Comparison of ENCODE assay signal across 13 cellular contexts in genomic region chr21:25964009-25964408, GRCh38.
DNase-seq lines count a peak whose midpoint lies in the region; ATAC-seq and TF ChIP-seq lines count a peak whose summit lies in the region.
"Had no signal": no experiment of that assay in that cellular context is flagged by ENCODE, and none has a peak within 500 bp of the region (broad histone marks: within the 10 kb centered on the region; RNA-seq: fewer than 3 reads in every experiment).

No MANE protein-coding gene starts in this region.

- ATAC-seq in left lung = peak; percentile 45
- ATAC-seq in GM21360 (IDR thresholded peaks at IDR 0.05; ENCODE audit: unreplicated experiment) = no peak
- ATAC-seq: activated CD8-positive, alpha-beta memory T cell treated with anti-CD3 and anti-CD28 coated beads, Interleukin-2, amount 10 ng/mL, durations not matched to agents 7 days and 5 days; activated naive CD8-positive, alpha-beta T cell treated with anti-CD3 and anti-CD28 coated beads, Interleukin-2, amount 50 U/mL, for 24 hours; stimulated activated effector memory CD8-positive, alpha-beta T cell treated with anti-CD3 and anti-CD28 coated beads, Interleukin-12 subunit alpha, Interleukin-12 subunit beta, amount 100 ng/mL, for 72 hours had no signal

- TF ChIP-seq EP300 in tibial nerve (IDR thresholded peaks at IDR 0.05) = peak; percentile 45 to 81

- H3K27me3 ChIP-seq in colonic mucosa (no peaks in the 10 kb centered on the region), left lung (no peaks in the 10 kb centered on the region), tibial nerve (no peaks in the 10 kb centered on the region), HAP-1 (ENCODE audit: low read depth) (no peaks in the 10 kb centered on the region)

- in situ Hi-C loops in HAP-1 (cut with MboI; ENCODE audit: low sequenced_read_pairs) = no loop called here

- 76 to 77% methylated on average over 5 of the region's 5 CpGs for WGBS in tibial nerve, 2 donors

- H3K9ac ChIP-seq in colonic mucosa (ENCODE audit: low read depth in 2 of 2, low read length in 2 of 2) = no peak overlapping the region

- H3K27ac ChIP-seq in colonic mucosa = peak overlapping the region; percentile 38
- H3K27ac ChIP-seq in left lung = peak overlapping the region; percentile 50 to 76
- peak overlapping the region in 2 of 4 donors; percentile 21 to 68 for H3K27ac ChIP-seq in tibial nerve

- DNase-seq in MV-4-11 (lab: John Stamatoyannopoulos, UW) (peak; percentile 79), colonic mucosa (no peak), left lung (no peak), tibial nerve (ENCODE audit: low spot score in 2 of 2) (peak in 1 of 2 donors; percentile 30), HAP-1 (ENCODE audit: low spot score in 2 of 2) (no peak), iPS-NIHi7 (ENCODE audit: extremely low spot score) (no peak)
- DNase-seq: activated CD8-positive, alpha-beta memory T cell treated with anti-CD3 and anti-CD28 coated beads, Interleukin-2, amount 10 ng/mL, durations not matched to agents 7 days and 5 days; activated naive CD8-positive, alpha-beta T cell treated with anti-CD3 and anti-CD28 coated beads, Interleukin-2, amount 50 U/mL, for 24 hours; H7; naive B cell; NCI-H2081 treated with DMSO at 0.1 percent for 48 hours had no signal

- TF ChIP-seq CTCF in colonic mucosa (IDR thresholded peaks at IDR 0.05) = no peak
- TF ChIP-seq CTCF in left lung (IDR thresholded peaks at IDR 0.05) = no peak
- no peak for TF ChIP-seq CTCF in tibial nerve (IDR thresholded peaks at IDR 0.05)

- TF ChIP-seq POLR2A in tibial nerve (IDR thresholded peaks at IDR 0.05) = no peak

- H3K9me3 ChIP-seq in colonic mucosa (no peaks in the 10 kb centered on the region), left lung (no peaks in the 10 kb centered on the region), tibial nerve (no peaks in the 10 kb centered on the region), HAP-1 (no peaks in the 10 kb centered on the region)

- intact Hi-C loops in colonic mucosa (cut with DNase I) (no loop called here), left lung (cut with DNase I) (no loop called here)

- no peaks in the 10 kb centered on the region for H3K36me3 ChIP-seq in colonic mucosa
- peaks cover 0 to 5% of the 10 kb centered on the region in 2 donors for H3K36me3 ChIP-seq in left lung
- peaks cover 0 to 2% (median 0%) of the 10 kb centered on the region in 3 donors for H3K36me3 ChIP-seq in tibial nerve
- peaks cover 14% of the 10 kb centered on the region for H3K36me3 ChIP-seq in HAP-1 (replicated peaks)

- H3K4me3 ChIP-seq in colonic mucosa = no peak overlapping the region
- no peak overlapping the region for H3K4me3 ChIP-seq in left lung
- no peak overlapping the region for H3K4me3 ChIP-seq in tibial nerve
- H3K4me3 ChIP-seq in HAP-1 = no peak overlapping the region

- H3K4me1 ChIP-seq in colonic mucosa = no peaks in the 10 kb centered on the region
- H3K4me1 ChIP-seq in left lung = peaks cover 6 to 38% of the 10 kb centered on the region in 2 donors
- H3K4me1 ChIP-seq in tibial nerve = peaks cover 0 to 14% (median 7%) of the 10 kb centered on the region in 4 donors
- H3K4me1 ChIP-seq in HAP-1 = peaks cover 14% of the 10 kb centered on the region
